19 cellular contexts compared by ENCODE assay signal in genomic region chr2:147600646-147601045, GRCh38.
"Had no signal": no experiment of that assay in that cellular context is flagged by ENCODE, and none has a peak within 500 bp of the region (broad histone marks: within the 10 kb centered on the region; RNA-seq: fewer than 3 reads in every experiment).

No MANE protein-coding gene starts in this region.

- H3K9me3 ChIP-seq: left ventricle myocardium inferior, lower lobe of right lung, pancreas had no signal

- H3K4me1 Mint-ChIP-seq: memory B cell had no signal

- H3K4me3 Mint-ChIP-seq: memory B cell; natural killer cell treated with Interleukin-12 subunit alpha and Interleukin-12 subunit beta and Interleukin-15 and Interleukin-18, amount 100 ng/mL, for 72 hours had no signal

- H3K27ac ChIP-seq: dorsolateral prefrontal cortex, heart left ventricle, left ventricle myocardium inferior, lower lobe of right lung, pancreas had no signal

- H3K4me1 ChIP-seq: lower lobe of right lung, pancreas had no signal

- H3K36me3 ChIP-seq: heart left ventricle, left ventricle myocardium inferior, lower lobe of right lung, pancreas had no signal

- H3K27ac Mint-ChIP-seq: memory B cell; natural killer cell treated with Interleukin-12 subunit alpha and Interleukin-12 subunit beta and Interleukin-15 and Interleukin-18, amount 100 ng/mL, for 72 hours; progenitor cell of endocrine pancreas had no signal

- DNase-seq: cortex of kidney; dorsolateral prefrontal cortex; effector CD8-positive, alpha-beta T cell; heart left ventricle; hippocampal formation; left ventricle myocardium inferior; lower lobe of right lung; midbrain; occipital lobe; pancreas; right cardiac atrium; small intestine; stimulated activated CD4-positive, alpha-beta T cell treated with anti-CD3 and anti-CD28 coated beads, Interleukin-12 subunit alpha, Interleukin-12 subunit beta, amount 100 ng/mL, for 4 hours; stimulated activated naive CD4-positive, alpha-beta T cell; trophoblast cell had no signal

- ATAC-seq: esophagus mucosa; heart left ventricle; natural killer cell treated with Interleukin-12 subunit alpha and Interleukin-12 subunit beta and Interleukin-15 and Interleukin-18, amount 100 ng/mL, for 72 hours; pancreas; right cardiac atrium had no signal

- H3K27me3 Mint-ChIP-seq: natural killer cell treated with Interleukin-12 subunit alpha and Interleukin-12 subunit beta and Interleukin-15 and Interleukin-18, amount 100 ng/mL, for 72 hours had no signal

- H3K36me3 Mint-ChIP-seq: memory B cell had no signal

- H3K27me3 ChIP-seq: heart left ventricle, pancreas had no signal

- H3K4me3 ChIP-seq: dorsolateral prefrontal cortex, heart left ventricle, left ventricle myocardium inferior, lower lobe of right lung, pancreas had no signal

- H3K9me3 Mint-ChIP-seq: natural killer cell treated with Interleukin-12 subunit alpha and Interleukin-12 subunit beta and Interleukin-15 and Interleukin-18, amount 100 ng/mL, for 72 hours had no signal
